20 cellular contexts compared by ENCODE assay signal in genomic region chr7:86149266-86149665, GRCh38.
DNase-seq lines count a peak whose midpoint lies in the region; ATAC-seq, FAIRE-seq and TF ChIP-seq lines count a peak whose summit lies in the region.
"Had no signal": no experiment of that assay in that cellular context is flagged by ENCODE, and none has a peak within 500 bp of the region (broad histone marks: within the 10 kb centered on the region; RNA-seq: fewer than 3 reads in every experiment).

No MANE protein-coding gene starts in this region.

- no peak overlapping the region for H2BK15ac ChIP-seq in H1 (ENCODE audit: low read length)

- no peaks in the 10 kb centered on the region for H4K20me1 ChIP-seq in H1 (replicated peaks in 1 of 2; ENCODE audit: control insufficient read depth in 1 of 2, insufficient read depth in 2 of 2, low read length in 2 of 2)
- H4K20me1 ChIP-seq: BLaER1 had no signal

- H4K8ac ChIP-seq in H1 (ENCODE audit: extremely low read depth, insufficient read depth, low read length), result no peak overlapping the region

- H3K36me3 Mint-ChIP-seq in nephron progenitor cell (ENCODE audit: low read depth) (no peaks in the 10 kb centered on the region), mesothelial cell of epicardium (no peaks in the 10 kb centered on the region)
- H3K36me3 Mint-ChIP-seq: CD14-positive monocyte; CD4-positive, alpha-beta memory T cell had no signal

- TF ChIP-seq CTCF in H1 (IDR thresholded peaks at IDR 0.05; ENCODE audit: control extremely low read depth in 1 of 3, insufficient read depth in 1 of 3, low read depth in 1 of 3, low read length in 3 of 3) (no peak), nephron progenitor cell (IDR thresholded peaks at IDR 0.05) (no peak), mesothelial cell of epicardium (IDR thresholded peaks at IDR 0.05; ENCODE audit: unreplicated experiment) (no peak)

- H3K9me3 Mint-ChIP-seq in nephron progenitor cell, result no peaks in the 10 kb centered on the region
- H3K9me3 Mint-ChIP-seq in mesothelial cell of epicardium, result peaks cover 7% of the 10 kb centered on the region
- H3K9me3 Mint-ChIP-seq: H9 had no signal

- in situ Hi-C loops in ACHN (cut with HindIII; ENCODE audit: low pct_ligation_motif_present, low pct_unique_long_range_greater_than_20kb, low sequenced_read_pairs), result no loop called here

- 80% methylated on average over 3 of the region's 3 CpGs; no CpG with 5 or more reads in 1 of the 2 experiments for WGBS in H1 (ENCODE audit: extremely low coverage in 1 of 2, insufficient coverage in 1 of 2, insufficient read length in 1 of 2, insufficient replicate concordance in 2 of 2, low coverage in 1 of 2, low lambda C conversion rate in 2 of 2, missing lambda C conversion rate in 1 of 2), 2 experiments

- no peak overlapping the region for H2BK12ac ChIP-seq in H1 (ENCODE audit: low read depth, low read length)

- H3K9ac ChIP-seq in H1 (replicated peaks in 1 of 4; ENCODE audit: extremely low read depth in 1 of 4, low read depth in 3 of 4, low read length in 3 of 4), result no peak overlapping the region
- H3K9ac ChIP-seq: BLaER1, KMS-11 had no signal

- no peak overlapping the region for H3K14ac ChIP-seq in H1 (ENCODE audit: insufficient read length)

- no peak overlapping the region for H2BK20ac ChIP-seq in H1 (ENCODE audit: low read length)

- 0 out of 2 replicates have a peak overlapping the region, but pooled peaks have one; percentile 14 for H2AFZ ChIP-seq in H1 (ENCODE audit: low read length)

- no peaks in the 10 kb centered on the region for H3K79me1 ChIP-seq in H1 (ENCODE audit: low read depth, low read length)

- H3K4me2 ChIP-seq in H1 (ENCODE audit: insufficient read depth in 1 of 2, low read depth in 2 of 2, low read length in 2 of 2), result no peak overlapping the region
- H3K4me2 ChIP-seq: A549, BLaER1, KMS-11 had no signal

- no peaks in the 10 kb centered on the region for H3K4me1 Mint-ChIP-seq in nephron progenitor cell
- peaks cover 6% of the 10 kb centered on the region for H3K4me1 Mint-ChIP-seq in mesothelial cell of epicardium
- H3K4me1 Mint-ChIP-seq: CD14-positive monocyte; CD4-positive, alpha-beta memory T cell; H9 had no signal

- no peak for TF ChIP-seq POLR2A in H1 (IDR thresholded peaks at IDR 0.05; ENCODE audit: control extremely low read depth in 1 of 2, low read depth in 2 of 2, low read length in 2 of 2)

- no peaks in the 10 kb centered on the region for H3K9me3 ChIP-seq in H1 (ENCODE audit: insufficient read depth in 2 of 2, low read depth in 1 of 2, low read length in 1 of 2)
- H3K9me3 ChIP-seq: A549, BLaER1 had no signal

- no peak overlapping the region for H3K4ac ChIP-seq in H1 (replicated peaks; ENCODE audit: insufficient read length, low read depth, low read length)

- POLR2A ChIA-PET in H1 (lab: Charles Lee; ENCODE audit: partially characterized antibody), result no interaction called here

- no peaks in the 10 kb centered on the region for H3K4me1 ChIP-seq in H1 (replicated peaks in 1 of 4; ENCODE audit: control insufficient read depth in 3 of 4, insufficient read depth in 4 of 4, low read length in 3 of 4)
- H3K4me1 ChIP-seq: A549, BLaER1 had no signal

- no peaks in the 10 kb centered on the region for H3K36me3 ChIP-seq in H1 (ENCODE audit: control insufficient read depth in 2 of 4, insufficient read depth in 4 of 4, low read length in 3 of 4)
- H3K36me3 ChIP-seq: BLaER1 had no signal

- H3K4me3 ChIP-seq in H1 (ENCODE audit: extremely low read depth in 1 of 4, insufficient read depth in 2 of 4, low read depth in 3 of 4, low read length in 4 of 4), result no peak overlapping the region
- H3K4me3 ChIP-seq: A549, BLaER1 had no signal

- H3K27me3 ChIP-seq in H1 (replicated peaks in 1 of 4; ENCODE audit: control insufficient read depth in 3 of 4, extremely low read depth in 1 of 4, insufficient read depth in 3 of 4, low read length in 3 of 4), result no peaks in the 10 kb centered on the region
- H3K27me3 ChIP-seq: BLaER1 had no signal

- no peak overlapping the region for H3K18ac ChIP-seq in H1 (ENCODE audit: extremely low read depth, low read length)

- ATAC-seq in GM21360 (IDR thresholded peaks at IDR 0.05; ENCODE audit: unreplicated experiment), result no peak
- no peak for ATAC-seq in GM18519 (IDR thresholded peaks at IDR 0.05; ENCODE audit: low FRiP score, unreplicated experiment)
- ATAC-seq: A549 had no signal

- TF ChIP-seq RAD21 in H1 (IDR thresholded peaks at IDR 0.05 in 1 of 2, conservative IDR thresholded peaks at IDR 0.05 in 1 of 2; ENCODE audit: low read depth in 2 of 2, low read length in 2 of 2), result peak; percentile 3 to 13; a peak in 1 of 4 replicates

- no peak overlapping the region for H2BK120ac ChIP-seq in H1 (replicated peaks; ENCODE audit: low read depth, low read length)

- H3K27ac Mint-ChIP-seq in nephron progenitor cell (peak overlapping the region; percentile 2), mesothelial cell of epicardium (no peak overlapping the region)
- H3K27ac Mint-ChIP-seq: CD14-positive monocyte; CD4-positive, alpha-beta memory T cell; H9 had no signal

- H3K79me2 ChIP-seq in H1 (ENCODE audit: control insufficient read depth in 1 of 2, insufficient read depth in 2 of 2, low read length in 2 of 2), result no peaks in the 10 kb centered on the region

- no peak overlapping the region for H2BK5ac ChIP-seq in H1 (ENCODE audit: low read depth, low read length)

- no peak overlapping the region for H4K5ac ChIP-seq in H1 (ENCODE audit: insufficient read length, low read depth, low read length)

- CTCF ChIA-PET in H1 (lab: Charles Lee; ENCODE audit: partially characterized antibody), result interaction anchor here (0.6 to 1.5 kb wide), 4 partner anchors 12 to 322 kb away, joined by 3 to 4 read pairs (median 3); no protein-coding TSS in a partner anchor

- TF ChIP-seq EP300 in H1 (IDR thresholded peaks at IDR 0.05; ENCODE audit: borderline replicate concordance in 1 of 2, low read depth in 2 of 2, low read length in 2 of 2), result no peak

- H3K23me2 ChIP-seq in H1 (ENCODE audit: low read depth, low read length), result no peaks in the 10 kb centered on the region

- FAIRE-seq in H1 (lab: Jason Lieb, UNC), result no peak
- FAIRE-seq: A549, GM12892, GM18507 had no signal

- no peak overlapping the region for H2AK5ac ChIP-seq in H1 (ENCODE audit: low read depth, low read length)

- peak; percentile 3 for DNase-seq in ACHN
- peak; percentile 7 for DNase-seq in H4 (ENCODE audit: low spot score)
- no peak for DNase-seq in H1 (ENCODE audit: low read depth in 1 of 2, low spot score in 2 of 2)
- no peak for DNase-seq in nephron progenitor cell
- DNase-seq in germinal center (ENCODE audit: low spot score), result no peak
- DNase-seq in mesothelial cell of epicardium (ENCODE audit: low spot score in 2 of 2, unreplicated experiment in 2 of 2), result no peak
- DNase-seq: Calu3; CD4-positive, alpha-beta memory T cell; DMS79; GDM1; H9 had no signal

- H4K91ac ChIP-seq in H1 (replicated peaks; ENCODE audit: insufficient read length, low read length), result no peak overlapping the region

- no peak overlapping the region for H3K27ac ChIP-seq in H1 (ENCODE audit: low read depth, low read length)
- H3K27ac ChIP-seq: A549, BLaER1, HL-60, KMS-11 had no signal

- H3K23ac ChIP-seq in H1 (ENCODE audit: insufficient read length), result no peak overlapping the region

- no peak overlapping the region for H3K56ac ChIP-seq in H1 (replicated peaks; ENCODE audit: insufficient read length, low read depth, low read length)

- H3K27me3 Mint-ChIP-seq in nephron progenitor cell (ENCODE audit: low read depth, poor library complexity) (no peaks in the 10 kb centered on the region), mesothelial cell of epicardium (ENCODE audit: low read depth) (peaks cover 3% of the 10 kb centered on the region)
- H3K27me3 Mint-ChIP-seq: CD4-positive, alpha-beta memory T cell had no signal

- H3K4me3 Mint-ChIP-seq in nephron progenitor cell (no peak overlapping the region), mesothelial cell of epicardium (no peak overlapping the region)
- H3K4me3 Mint-ChIP-seq: CD14-positive monocyte; CD4-positive, alpha-beta memory T cell; H9 had no signal

TF ChIP-seq in H1, 55 proteins besides CTCF, POLR2A, EP300 and RAD21:
- TF ChIP-seq ZNF274 (IDR thresholded peaks at IDR 0.05; ENCODE audit: borderline replicate concordance, extremely low read depth, low read length), result no peak
- no peak for TF ChIP-seq CHD2 (IDR thresholded peaks at IDR 0.05; ENCODE audit: low read length)
- no peak for TF ChIP-seq BCL11A (IDR thresholded peaks at IDR 0.05; ENCODE audit: low read depth in 2 of 2, low read length in 2 of 2)
- no peak for TF ChIP-seq KDM4A (IDR thresholded peaks at IDR 0.05; ENCODE audit: low read depth, low read length, severe bottlenecking)
- no peak for TF ChIP-seq CTBP2 (IDR thresholded peaks at IDR 0.05; ENCODE audit: borderline replicate concordance, insufficient read depth, insufficient read length, low read length)

Comparison
In these comparisons a context has a peak if more than half of its experiments do, and no peak if none do; other contexts are left out.
1. DNase-seq: peak in ACHN (single experiment) and H4 (single experiment); none in H1 (0 of 2), nephron progenitor cell (single experiment), germinal center (single experiment) and mesothelial cell of epicardium (0 of 2).